ENCODE assay signal across 10 cellular contexts in the genomic region with DNA sequence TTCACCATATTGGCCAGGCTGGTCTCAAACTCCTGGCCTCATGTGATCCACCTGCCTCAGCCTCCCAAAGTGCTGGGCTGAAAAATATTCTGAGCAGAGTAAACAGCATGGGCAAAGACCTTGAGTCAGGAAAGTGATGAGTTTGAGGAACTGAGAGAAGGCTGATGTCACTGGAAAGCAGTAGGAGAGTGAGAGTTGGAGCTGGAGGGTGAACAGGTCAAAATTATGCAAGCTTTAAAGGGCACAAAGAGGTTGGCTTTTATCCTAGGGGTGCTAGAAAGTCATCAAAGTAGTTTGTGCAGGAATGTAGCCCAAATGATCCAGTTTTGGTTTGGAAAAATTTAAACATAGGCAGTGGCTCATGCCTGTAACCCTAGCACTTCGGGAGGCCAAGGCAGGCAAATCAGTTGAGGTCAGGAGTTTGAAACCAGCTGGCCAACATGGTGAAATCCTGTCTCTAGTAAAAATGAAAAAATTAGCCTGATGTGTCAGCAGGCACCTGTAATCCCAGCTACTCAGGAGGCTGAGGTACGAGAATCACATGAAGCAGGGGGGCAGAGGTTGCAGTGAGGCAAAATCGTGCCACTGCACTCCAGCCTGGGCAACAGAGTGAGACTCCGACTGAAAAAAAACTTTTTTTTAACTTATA. TPM values are rescaled to one million over a fixed set of nuclear protein-coding genes. Genes with fewer than 3 reads are reported as not detected.
DNase-seq lines count a peak whose midpoint lies in the region; ATAC-seq and TF ChIP-seq lines count a peak whose summit lies in the region.
"Had no signal": no experiment of that assay in that cellular context is flagged by ENCODE, and none has a peak within 500 bp of the region (broad histone marks: within the 10 kb centered on the region; RNA-seq: fewer than 3 reads in every experiment).

No MANE protein-coding gene starts in this region.

- no peak overlapping the region for H3K4me3 Mint-ChIP-seq in activated naive CD8-positive, alpha-beta T cell treated with anti-CD3 and anti-CD28 coated beads for 36 hours
- H3K4me3 Mint-ChIP-seq: neural crest cell had no signal

- H3K27me3 Mint-ChIP-seq in activated naive CD8-positive, alpha-beta T cell treated with anti-CD3 and anti-CD28 coated beads for 36 hours: no peaks in the 10 kb centered on the region

- no peaks in the 10 kb centered on the region for H3K9me2 ChIP-seq in DOHH2 (replicated peaks; ENCODE audit: control insufficient read depth, low read length)

- H3K27me3 ChIP-seq in DOHH2 (ENCODE audit: control insufficient read depth, low read length): no peaks in the 10 kb centered on the region

- H3K36me3 ChIP-seq in DOHH2 (ENCODE audit: control insufficient read depth, low read length): no peaks in the 10 kb centered on the region

- H3K4me1 Mint-ChIP-seq in activated naive CD8-positive, alpha-beta T cell treated with anti-CD3 and anti-CD28 coated beads for 36 hours: peaks cover 32% of the 10 kb centered on the region
- H3K4me1 Mint-ChIP-seq: neural crest cell had no signal

- DNase-seq in activated naive CD8-positive, alpha-beta T cell treated with anti-CD3 and anti-CD28 coated beads for 36 hours: no peak
- no peak for DNase-seq in NCI-H345 (lab: John Stamatoyannopoulos, UW)
- DNase-seq in NCI-H1417 treated with DMSO at 0.1 percent for 48 hours (lab: John Stamatoyannopoulos, UW): no peak
- DNase-seq in NCI-H2196 (lab: John Stamatoyannopoulos, UW; ENCODE audit: unreplicated experiment): no peak
- no peak for DNase-seq in AG08396 (ENCODE audit: low spot score)

- ATAC-seq in GM19395 (IDR thresholded peaks at IDR 0.05; ENCODE audit: unreplicated experiment) (peak; percentile 82), HG03103 (IDR thresholded peaks at IDR 0.05; ENCODE audit: low read depth, unreplicated experiment) (peak; percentile 57)

- H3K4me1 ChIP-seq in DOHH2 (ENCODE audit: control insufficient read depth, low read length): peaks cover 35% of the 10 kb centered on the region

- H3K27ac ChIP-seq in DOHH2 (ENCODE audit: low read depth, low read length): peak overlapping the region; percentile 18; the same call in 1 of the 2 replicates

- H3K79me2 ChIP-seq in DOHH2 (ENCODE audit: control insufficient read depth, low read length): no peaks in the 10 kb centered on the region

- peak overlapping the region; percentile 24; the same call in 1 of the 2 replicates for H3K4me3 ChIP-seq in DOHH2 (ENCODE audit: low read length)

- TF ChIP-seq CTCF in DOHH2 (IDR thresholded peaks at IDR 0.05; ENCODE audit: low read depth, low read length, poor library complexity, severe bottlenecking): no peak

- peaks cover 3% of the 10 kb centered on the region for H3F3A ChIP-seq in DOHH2 (ENCODE audit: control insufficient read depth, insufficient read depth)

- peak overlapping the region; percentile 36 for H3K27ac Mint-ChIP-seq in activated naive CD8-positive, alpha-beta T cell treated with anti-CD3 and anti-CD28 coated beads for 36 hours

- no peaks in the 10 kb centered on the region for H3K9me3 ChIP-seq in DOHH2 (ENCODE audit: control insufficient read depth, insufficient read depth, low read length)

- H3K36me3 Mint-ChIP-seq in activated naive CD8-positive, alpha-beta T cell treated with anti-CD3 and anti-CD28 coated beads for 36 hours: no peaks in the 10 kb centered on the region

- no peaks in the 10 kb centered on the region for H3K9me3 Mint-ChIP-seq in activated naive CD8-positive, alpha-beta T cell treated with anti-CD3 and anti-CD28 coated beads for 36 hours
- H3K9me3 Mint-ChIP-seq: neural crest cell had no signal

- H3K4me2 ChIP-seq in DOHH2 (ENCODE audit: low read length): peak overlapping the region; percentile 32

- H4K20me1 ChIP-seq in DOHH2 (ENCODE audit: control insufficient read depth, insufficient read depth, low read depth, low read length): no peaks in the 10 kb centered on the region

RNA-seq across cellular contexts. Expression of gene CXCR5, which starts 44.7 kb away (rescaled TPM):
- 1 to 10 TPM; 1.5 to 1.6 TPM for total RNA-seq in activated naive CD8-positive, alpha-beta T cell treated with anti-CD3 and anti-CD28 coated beads for 36 hours
- total RNA-seq: fibroblast of lung, neural crest cell had no signal

RNA-seq across cellular contexts. Expression of gene DDX6, which starts 48.1 kb away (rescaled TPM):
- total RNA-seq in activated naive CD8-positive, alpha-beta T cell treated with anti-CD3 and anti-CD28 coated beads for 36 hours: 100 to 1,000 TPM; 148 to 150 TPM
